In genomic region chr1:150066838-150067183, GRCh38 we compare ENCODE assay signal across 8 cellular contexts. TPM values are rescaled to one million over a fixed set of nuclear protein-coding genes. Genes with fewer than 3 reads are reported as not detected.
A peak's percentile ranks its signal among the peaks of the same experiment; 100 is the strongest.
DNase-seq lines count a peak whose midpoint lies in the region; ATAC-seq, FAIRE-seq and TF ChIP-seq lines count a peak whose summit lies in the region.

No MANE protein-coding gene starts in this region.

- H3K4me3 ChIP-seq in NT2/D1 (ENCODE audit: insufficient read length, low read depth) = peak overlapping the region; percentile 97
- H3K4me3 ChIP-seq in heart right ventricle = peak overlapping the region; percentile 52 to 90 (median 76)

- peak overlapping the region; percentile 79 to 96 (median 94) for H3K27ac ChIP-seq in heart right ventricle

- H3K27ac Mint-ChIP-seq in progenitor cell of endocrine pancreas = peak overlapping the region; percentile 100

- peak; percentile 18 for ATAC-seq in GM18519 (IDR thresholded peaks at IDR 0.05; ENCODE audit: low FRiP score, unreplicated experiment)
- ATAC-seq in HG02970 (IDR thresholded peaks at IDR 0.05; ENCODE audit: low FRiP score, unreplicated experiment) = peak; percentile 38
- ATAC-seq in heart right ventricle = peak; percentile 35 to 77 (median 66)

- FAIRE-seq in RCC 7860 (lab: Jason Lieb, UNC) = no peak

- DNase-seq in NT2/D1 (ENCODE audit: low read depth, low spot score) (peak; percentile 50), heart right ventricle (peak; percentile 46 to 55), progenitor cell of endocrine pancreas (ENCODE audit: low spot score, unreplicated experiment) (peak; percentile 42), RCC 7860 (ENCODE audit: low spot score) (no peak), NCI-H2196 treated with DMSO at 0.1 percent for 48 hours (lab: John Stamatoyannopoulos, UW; ENCODE audit: unreplicated experiment) (no peak)
- DNase-seq in activated naive CD4-positive, alpha-beta T cell treated with Interleukin-2 at 50 U/mL for 16 hours = peak; percentile 34

- H3K9me3 Mint-ChIP-seq in progenitor cell of endocrine pancreas (ENCODE audit: low read depth) = no peaks in the 10 kb centered on the region

- peaks cover 21% of the 10 kb centered on the region for H3K4me1 Mint-ChIP-seq in progenitor cell of endocrine pancreas (ENCODE audit: low read depth)

- TF ChIP-seq CTCF in heart right ventricle (IDR thresholded peaks at IDR 0.05) (no peak), progenitor cell of endocrine pancreas (IDR thresholded peaks at IDR 0.05; ENCODE audit: unreplicated experiment) (no peak)

- intact Hi-C loops in heart right ventricle (cut with DNase I) = loop anchor here in 3 of 10 donors (2.0 to 10.0 kb wide), 3 partner anchors 55 to 62 kb away; partner anchors contain the start of gene OTUD7B (in 2 of the 3)

- WGBS in heart right ventricle, 2 donors = 0% methylated on average over 18 of the region's 18 CpGs

- H3K36me3 ChIP-seq in NT2/D1 (ENCODE audit: insufficient read depth, insufficient read length, low read length) = peaks cover 18% of the 10 kb centered on the region
- peaks cover 0 to 23% (median 0%) of the 10 kb centered on the region in 9 donors for H3K36me3 ChIP-seq in heart right ventricle

- H3K9me3 ChIP-seq in NT2/D1 (ENCODE audit: insufficient read depth, low read length) = no peaks in the 10 kb centered on the region
- no peaks in the 10 kb centered on the region for H3K9me3 ChIP-seq in heart right ventricle

- H3K9ac ChIP-seq in NT2/D1 (ENCODE audit: insufficient read length, low read depth) = peak overlapping the region; percentile 97

- peaks cover 7% of the 10 kb centered on the region for H3K36me3 Mint-ChIP-seq in progenitor cell of endocrine pancreas (ENCODE audit: insufficient read depth)

- H3K27me3 ChIP-seq in NT2/D1 (ENCODE audit: insufficient read depth, insufficient read length) = no peaks in the 10 kb centered on the region
- no peaks in the 10 kb centered on the region for H3K27me3 ChIP-seq in heart right ventricle

- H3K27me3 Mint-ChIP-seq in progenitor cell of endocrine pancreas = no peaks in the 10 kb centered on the region

- H3K4me1 ChIP-seq in NT2/D1 (ENCODE audit: insufficient read depth, insufficient read length) = no peaks in the 10 kb centered on the region
- peaks cover 0 to 45% (median 24%) of the 10 kb centered on the region in 9 donors for H3K4me1 ChIP-seq in heart right ventricle

- H3K4me3 Mint-ChIP-seq in progenitor cell of endocrine pancreas (ENCODE audit: low read depth) = peak overlapping the region; percentile 96

RNA-seq across cellular contexts. Expression of gene VPS45, which starts 0.8 kb away (rescaled TPM):
- 10 to 100 TPM; 41.5 to 73.6 (median 51.9) TPM for total RNA-seq in heart right ventricle
- 10 to 100 TPM; 26.6 to 31.0 TPM for polyA plus RNA-seq in heart right ventricle
- total RNA-seq in progenitor cell of endocrine pancreas = 53.0 and 58.1 TPM in 2 replicates

RNA-seq across cellular contexts. Expression of gene OTUD7B, which starts 56.3 kb away (rescaled TPM):
- total RNA-seq in heart right ventricle (10 to 100 TPM; 22.7 to 34.4 (median 28.9) TPM), progenitor cell of endocrine pancreas (29.1 and 30.3 TPM in 2 replicates)
- polyA plus RNA-seq in heart right ventricle = 1 to 10 TPM; 3.1 to 7.7 TPM

Comparison
In these comparisons a context has a peak if more than half of its experiments do, and no peak if none do; other contexts are left out.
1. DNase-seq: peak in NT2/D1 (single experiment), activated naive CD4-positive, alpha-beta T cell treated with Interleukin-2 at 50 U/mL for 16 hours (single experiment), heart right ventricle (2 of 2) and progenitor cell of endocrine pancreas (single experiment); none in RCC 7860 (single experiment) and NCI-H2196 treated with DMSO at 0.1 percent for 48 hours (single experiment).
2. Peak in every context shown above with its lines, with median percentiles within 50 percentile points of each other: ATAC-seq.